Comparison of ENCODE assay signal across 22 cellular contexts in genomic region chr13:54317722-54318121, GRCh38.
"Had no signal": no experiment of that assay in that cellular context is flagged by ENCODE, and none has a peak within 500 bp of the region (broad histone marks: within the 10 kb centered on the region; RNA-seq: fewer than 3 reads in every experiment).

No MANE protein-coding gene starts in this region.

- H3K27me3 ChIP-seq: colonic mucosa, esophagus muscularis mucosa, foreskin keratinocyte, gastroesophageal sphincter, heart right ventricle had no signal

- H3K4me3 ChIP-seq: colonic mucosa, esophagus muscularis mucosa, gastroesophageal sphincter, heart right ventricle, left ventricle myocardium inferior, lower lobe of right lung, mucosa of descending colon had no signal

- H3K4me1 ChIP-seq: colonic mucosa, esophagus muscularis mucosa, foreskin keratinocyte, gastroesophageal sphincter, heart right ventricle, left ventricle myocardium inferior, lower lobe of right lung had no signal

- H3K27ac Mint-ChIP-seq: dendritic cell treated with granulocyte-macrophage colony-stimulating factor and Interleukin-4, amounts not matched to agents 40 ng/mL and 50 ng/mL, for 4 days; effector memory CD8-positive, alpha-beta T cell; mesothelial cell of epicardium had no signal

- ATAC-seq: effector memory CD8-positive, alpha-beta T cell; foreskin keratinocyte; gastroesophageal sphincter; heart right ventricle; left colon; left lobe of liver; lower lobe of right lung; mucosa of descending colon had no signal

- DNase-seq: cerebellar nuclear complex; colonic mucosa; cortex of kidney; effector CD8-positive, alpha-beta T cell; effector memory CD8-positive, alpha-beta T cell; foreskin keratinocyte; glutamatergic neuron; head of caudate nucleus; heart right ventricle; hippocampal formation; kidney; kidney glomerular epithelial cell; left colon; left ventricle myocardium inferior; lower lobe of right lung; mesenchymal stem cell; mucosa of descending colon had no signal

- H3K4me3 Mint-ChIP-seq: dendritic cell treated with granulocyte-macrophage colony-stimulating factor and Interleukin-4, amounts not matched to agents 40 ng/mL and 50 ng/mL, for 4 days; effector memory CD8-positive, alpha-beta T cell; mesothelial cell of epicardium had no signal

- H3K27ac ChIP-seq: colonic mucosa, esophagus muscularis mucosa, foreskin keratinocyte, gastroesophageal sphincter, heart right ventricle, left ventricle myocardium inferior, lower lobe of right lung had no signal

- H3K36me3 ChIP-seq: colonic mucosa, esophagus muscularis mucosa, gastroesophageal sphincter, heart right ventricle, left ventricle myocardium inferior, lower lobe of right lung had no signal

- H3K9me3 ChIP-seq: colonic mucosa, lower lobe of right lung had no signal

- H3K27me3 Mint-ChIP-seq: dendritic cell treated with granulocyte-macrophage colony-stimulating factor and Interleukin-4, amounts not matched to agents 40 ng/mL and 50 ng/mL, for 4 days; effector memory CD8-positive, alpha-beta T cell had no signal
